In genomic region chr15:98263787-98264186, GRCh38 we compare ENCODE assay signal across 1 cellular context.
TF ChIP-seq lines count a peak whose summit lies in the region.

No MANE protein-coding gene starts in this region.

TF ChIP-seq in HEK293, 187 proteins besides CTCF, POLR2A, EP300 and RAD21 (continued from another document):
- TF ChIP-seq ZNF280D (tag by site-specific recombination; IDR thresholded peaks at IDR 0.05), result no peak
- TF ChIP-seq PRDM10 (tag by site-specific recombination; IDR thresholded peaks at IDR 0.05), result no peak
- peak; percentile 79 for TF ChIP-seq ZNF26 (tag by site-specific recombination; IDR thresholded peaks at IDR 0.05)
- no peak for TF ChIP-seq HOXA7 (CRISPR knock-in tag; IDR thresholded peaks at IDR 0.05; ENCODE audit: borderline replicate concordance)
- TF ChIP-seq ZNF792 (tag by site-specific recombination; IDR thresholded peaks at IDR 0.05), result no peak
- TF ChIP-seq ZNF791 (tag by site-specific recombination; IDR thresholded peaks at IDR 0.05), result no peak
- TF ChIP-seq ZBTB6 (tag by site-specific recombination; IDR thresholded peaks at IDR 0.05), result no peak
- TF ChIP-seq OVOL3 (tag by site-specific recombination; IDR thresholded peaks at IDR 0.05), result no peak
- no peak for TF ChIP-seq ZNF155 (tag by site-specific recombination; IDR thresholded peaks at IDR 0.05)
- TF ChIP-seq ZNF449 (tag by site-specific recombination; IDR thresholded peaks at IDR 0.05), result no peak
